ENCODE assay signal across 8 cellular contexts in the genomic region with DNA sequence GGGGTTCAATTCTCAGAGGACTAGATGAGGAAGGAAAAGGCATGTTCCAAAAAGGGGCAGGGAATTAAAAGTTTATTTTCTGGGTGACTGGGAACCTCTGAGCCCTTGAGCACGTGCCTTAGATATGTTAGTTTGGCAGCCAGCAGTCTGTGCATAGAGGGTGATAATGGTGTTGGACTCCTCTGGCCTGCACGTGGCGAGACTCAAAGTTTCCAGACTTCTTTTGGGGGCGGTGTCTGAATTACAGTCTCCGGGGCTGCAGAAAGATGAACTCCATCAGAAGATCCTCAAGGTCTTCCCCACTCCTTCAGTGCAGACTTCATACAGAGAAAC. TPM values are rescaled to one million over a fixed set of nuclear protein-coding genes. Genes with fewer than 3 reads are reported as not detected.
DNase-seq lines count a peak whose midpoint lies in the region; ATAC-seq, FAIRE-seq and TF ChIP-seq lines count a peak whose summit lies in the region.

No MANE protein-coding gene starts in this region.

- H3K4me3 ChIP-seq in CD4-positive, alpha-beta memory T cell (ENCODE audit: low read length in 2 of 2): peak overlapping the region; percentile 61 to 83
- H3K4me3 ChIP-seq in MM.1S (ENCODE audit: low read length) (peak overlapping the region; percentile 71), HepG2 (replicated peaks in 1 of 3; ENCODE audit: insufficient read depth in 1 of 3, low read depth in 2 of 3, low read length in 3 of 3) (peak overlapping the region; percentile 59 to 77 (median 76)), suprapubic skin (peak overlapping the region; percentile 72)

- H3K27ac Mint-ChIP-seq in CD4-positive, alpha-beta memory T cell: peak overlapping the region; percentile 57 to 87 (median 81)
- peak overlapping the region; percentile 15 to 93 (median 65) for H3K27ac Mint-ChIP-seq in brain

- no peak for DNase-seq in CD4-positive, alpha-beta memory T cell
- DNase-seq in MM.1S: peak; percentile 23
- DNase-seq in HepG2 (ENCODE audit: low spot score): no peak
- no peak for DNase-seq in suprapubic skin (ENCODE audit: low spot score in 2 of 2)
- no peak for DNase-seq in NCI-H2196 (lab: John Stamatoyannopoulos, UW; ENCODE audit: unreplicated experiment)
- no peak for DNase-seq in NCI-H128 (lab: John Stamatoyannopoulos, UW; ENCODE audit: unreplicated experiment)
- no peak for DNase-seq in NCI-H345 treated with DMSO at 0.1 percent for 48 hours (lab: John Stamatoyannopoulos, UW; ENCODE audit: unreplicated experiment)

- TF ChIP-seq EP300 in HepG2 (IDR thresholded peaks at IDR 0.05; ENCODE audit: low read depth in 2 of 2, low read length in 2 of 2): no peak
- TF ChIP-seq EP300 in HepG2 (CRISPR knock-in tag; IDR thresholded peaks at IDR 0.05; ENCODE audit: borderline replicate concordance): no peak
- no peak for TF ChIP-seq EP300 in suprapubic skin (IDR thresholded peaks at IDR 0.05)

- H3K9ac ChIP-seq in MM.1S (ENCODE audit: low read length) (peak overlapping the region; percentile 62), HepG2 (ENCODE audit: insufficient read depth, low read depth, low read length) (peak overlapping the region; percentile 71)

- H3K36me3 Mint-ChIP-seq in CD4-positive, alpha-beta memory T cell: no peaks in the 10 kb centered on the region
- peaks cover 4% of the 10 kb centered on the region for H3K36me3 Mint-ChIP-seq in brain

- no peaks in the 10 kb centered on the region for H4K20me1 ChIP-seq in MM.1S (ENCODE audit: insufficient read depth, low read length)
- H4K20me1 ChIP-seq in HepG2 (ENCODE audit: insufficient read depth, low read length): peaks cover 16% of the 10 kb centered on the region; the same call in 1 of the 2 replicates

- POLR2A ChIA-PET in CD4-positive, alpha-beta memory T cell (lab: Charles Lee; ENCODE audit: partially characterized antibody): interaction anchor here (1.3 to 2.4 kb wide), 4 partner anchors 64 to 190 kb away, joined by 3 to 14 read pairs (median 4); a partner anchor contains a TSS
- POLR2A ChIA-PET in HepG2 (lab: Yijun Ruan, JAX): interaction anchor here (0.8 to 2.6 kb wide), 15 partner anchors 9 to 190 kb away, joined by 3 to 22 read pairs (median 6); a partner anchor contains a TSS

- H3K9me2 ChIP-seq in MM.1S (replicated peaks; ENCODE audit: insufficient read depth, low read length): no peaks in the 10 kb centered on the region

- CTCF ChIA-PET in CD4-positive, alpha-beta memory T cell (lab: Charles Lee; ENCODE audit: partially characterized antibody): interaction anchor here (1.0 to 1.8 kb wide), 3 partner anchors 15 to 183 kb away, joined by 3 to 5 read pairs (median 3); no protein-coding TSS in a partner anchor
- CTCF ChIA-PET in HepG2 (lab: Yijun Ruan, JAX; ENCODE audit: low intra/inter-chr PET ratio, low total read pairs): no interaction called here

- peaks cover 34% of the 10 kb centered on the region for H3K79me2 ChIP-seq in MM.1S (ENCODE audit: low read length)
- H3K79me2 ChIP-seq in HepG2 (ENCODE audit: insufficient read depth, low read length): peaks cover 35% of the 10 kb centered on the region

- H3K27ac ChIP-seq in CD4-positive, alpha-beta memory T cell (ENCODE audit: low read depth, low read length): no peak overlapping the region
- H3K27ac ChIP-seq in MM.1S (ENCODE audit: low read length) (no peak overlapping the region), HepG2 (ENCODE audit: extremely low read length, insufficient read depth, low read length) (peak overlapping the region; percentile 82), suprapubic skin (no peak overlapping the region)

- H2AFZ ChIP-seq in MM.1S (ENCODE audit: low read length) (peak overlapping the region; percentile 90), HepG2 (ENCODE audit: low read length) (no peak overlapping the region)

- peak overlapping the region; percentile 94 for H3K4me2 ChIP-seq in MM.1S (ENCODE audit: low read depth, low read length)
- peak overlapping the region; percentile 94 for H3K4me2 ChIP-seq in HepG2 (ENCODE audit: low read depth, low read length)

- no peak for TF ChIP-seq POLR2A in HepG2 (IDR thresholded peaks at IDR 0.05; ENCODE audit: insufficient read depth in 1 of 2, low read depth in 2 of 2, low read length in 2 of 2)
- no peak for TF ChIP-seq POLR2A in suprapubic skin (IDR thresholded peaks at IDR 0.05)

- in situ Hi-C loops in HepG2 (cut with HindIII; ENCODE audit: extremely low pct_ligation_motif_present, low pct_unique_long_range_greater_than_20kb): no loop called here

- peaks cover 5 to 7% of the 10 kb centered on the region in 2 donors for H3K27me3 Mint-ChIP-seq in CD4-positive, alpha-beta memory T cell
- peaks cover 6% of the 10 kb centered on the region for H3K27me3 Mint-ChIP-seq in brain

- no peaks in the 10 kb centered on the region for H3K9me3 Mint-ChIP-seq in CD4-positive, alpha-beta memory T cell
- peaks cover 0 to 2% (median 0%) of the 10 kb centered on the region in 5 experiments for H3K9me3 Mint-ChIP-seq in brain

- peaks cover 15% of the 10 kb centered on the region for H3K4me1 ChIP-seq in CD4-positive, alpha-beta memory T cell (ENCODE audit: insufficient read depth, low read length)
- H3K4me1 ChIP-seq in MM.1S (ENCODE audit: low read length): peaks cover 11% of the 10 kb centered on the region
- H3K4me1 ChIP-seq in HepG2 (ENCODE audit: insufficient read depth, low read length): peaks cover 41% of the 10 kb centered on the region
- H3K4me1 ChIP-seq in suprapubic skin: peaks cover 18% of the 10 kb centered on the region

- no peaks in the 10 kb centered on the region for H3K36me3 ChIP-seq in CD4-positive, alpha-beta memory T cell (ENCODE audit: insufficient read depth, low read length)
- no peaks in the 10 kb centered on the region for H3K36me3 ChIP-seq in MM.1S (replicated peaks; ENCODE audit: insufficient read depth, low read length)
- H3K36me3 ChIP-seq in HepG2 (replicated peaks in 1 of 2; ENCODE audit: control insufficient read depth in 1 of 2, insufficient read depth in 2 of 2, low read length in 2 of 2): no peaks in the 10 kb centered on the region
- H3K36me3 ChIP-seq in suprapubic skin: no peaks in the 10 kb centered on the region

- peak; percentile 41 for ATAC-seq in HepG2

- intact Hi-C loops in CD4-positive, alpha-beta memory T cell (cut with micrococcal nuclease): loop anchor here (2.0 kb wide), 1 partner anchor 964 kb away; a partner anchor contains a TSS
- intact Hi-C loops in HepG2 (cut with micrococcal nuclease; ENCODE audit: unreplicated experiment): loop anchor here (2.0 kb wide), 1 partner anchor 18 kb away; no protein-coding TSS in a partner anchor

- H3K4me3 Mint-ChIP-seq in CD4-positive, alpha-beta memory T cell: peak overlapping the region; percentile 88 to 92 (median 90)
- peak overlapping the region; percentile 82 to 92 (median 90) for H3K4me3 Mint-ChIP-seq in brain

- no peak for TF ChIP-seq RAD21 in HepG2 (CRISPR knock-in tag; IDR thresholded peaks at IDR 0.05)

- TF ChIP-seq CTCF in MM.1S (IDR thresholded peaks at IDR 0.05; ENCODE audit: low read length) (no peak), brain (conservative IDR thresholded peaks at IDR 0.05) (no peak), HepG2 (CRISPR knock-in tag; IDR thresholded peaks at IDR 0.05) (no peak), suprapubic skin (IDR thresholded peaks at IDR 0.05) (no peak)

- BruUV-seq in HepG2 (replicated peaks; lab: Mats Ljungman, UMichigan): TSS peak; percentile 97

- H3F3A ChIP-seq in MM.1S (ENCODE audit: insufficient read depth, low read length): no peaks in the 10 kb centered on the region

- peaks cover 9 to 32% (median 21%) of the 10 kb centered on the region in 4 donors for H3K4me1 Mint-ChIP-seq in CD4-positive, alpha-beta memory T cell
- H3K4me1 Mint-ChIP-seq in brain: peaks cover 39% of the 10 kb centered on the region

- no peaks in the 10 kb centered on the region for H3K27me3 ChIP-seq in CD4-positive, alpha-beta memory T cell (ENCODE audit: insufficient read depth, low read length)
- H3K27me3 ChIP-seq in MM.1S (replicated peaks; ENCODE audit: insufficient read depth, low read length) (no peaks in the 10 kb centered on the region), HepG2 (ENCODE audit: control insufficient read depth in 1 of 2, insufficient read depth in 2 of 2, low read length in 2 of 2) (no peaks in the 10 kb centered on the region; a peak in 1 of 5 replicates), suprapubic skin (no peaks in the 10 kb centered on the region)

- FAIRE-seq in HepG2 (lab: Jason Lieb, UNC): peak; percentile 8

- WGBS in HepG2 (ENCODE audit: low lambda C conversion rate): 0% methylated on average over 3 of the region's 5 CpGs
- WGBS in suprapubic skin: 0% methylated on average over 3 of the region's 5 CpGs

- H3K9me3 ChIP-seq in CD4-positive, alpha-beta memory T cell (ENCODE audit: control insufficient read depth in 1 of 2, low read length in 2 of 2): no peaks in the 10 kb centered on the region
- H3K9me3 ChIP-seq in MM.1S (replicated peaks; ENCODE audit: insufficient read depth, low read length) (no peaks in the 10 kb centered on the region), HepG2 (ENCODE audit: low read length) (no peaks in the 10 kb centered on the region), suprapubic skin (no peaks in the 10 kb centered on the region)

RNA-seq across cellular contexts. Expression of a gene that starts 0.9 kb away (rescaled TPM):
- total RNA-seq in CD4-positive, alpha-beta memory T cell: under 1 TPM; 0.70 to 0.89 TPM
- under 1 TPM in 1 of 2 donors, not detected in 1; 0.11 TPM for polyA plus RNA-seq in CD4-positive, alpha-beta memory T cell
- polyA plus RNA-seq in brain (ENCODE audit: insufficient read depth, low read depth, low replicate concordance): 10.9 TPM
- 17.6 and 36.7 TPM in 2 replicates for total RNA-seq in HepG2 (2016; rRNA removed; fragmentation: Illumina TruSeq; extraction: Trizol)
- 6.8 and 7.3 TPM in 2 replicates for total RNA-seq in HepG2 (2016; cell fraction: cytosol; rRNA removed; fragmentation: Illumina TruSeq; extraction: Trizol; ENCODE audit: low read depth)
- 15.3 and 36.6 TPM in 2 replicates for total RNA-seq in HepG2 (2016; cell fraction: insoluble cytoplasmic fraction; rRNA removed; fragmentation: Illumina TruSeq; extraction: Trizol)
- 18.5 and 19.0 TPM in 2 replicates for total RNA-seq in HepG2 (2016; cell fraction: membrane; rRNA removed; fragmentation: Illumina TruSeq; extraction: Trizol)
- 35.5 and 42.6 TPM in 2 replicates for total RNA-seq in HepG2 (2016; cell fraction: nucleus; rRNA removed; fragmentation: Illumina TruSeq; extraction: Trizol)
- 17.4 and 20.3 TPM in 2 replicates for polyA plus RNA-seq in HepG2 (2011; rRNA removed)
- 12.9 and 24.5 TPM in 2 replicates for polyA plus RNA-seq in HepG2 (2011; cell fraction: cytosol; rRNA removed)
- 30.8 and 41.2 TPM in 2 replicates for polyA plus RNA-seq in HepG2 (2011; cell fraction: nucleus; rRNA removed)
- 19.0 and 20.9 TPM in 2 replicates for polyA plus RNA-seq in HepG2 (2012)
- polyA plus RNA-seq in HepG2 (2016; cell fraction: cytosol; fragmentation: Illumina TruSeq; extraction: Trizol; ENCODE audit: low read depth): 3.0 and 3.4 TPM in 2 replicates
- 14.9 and 16.9 TPM in 2 replicates for polyA plus RNA-seq in HepG2 (2016; cell fraction: insoluble cytoplasmic fraction; fragmentation: Illumina TruSeq; extraction: Trizol; ENCODE audit: low read depth)
- 7.9 and 8.5 TPM in 2 replicates for polyA plus RNA-seq in HepG2 (2016; cell fraction: membrane; fragmentation: Illumina TruSeq; extraction: Trizol; ENCODE audit: low read depth)
- 54.3 and 62.4 TPM in 2 replicates for polyA plus RNA-seq in HepG2 (2016; cell fraction: nucleus; fragmentation: Illumina TruSeq; extraction: Trizol; ENCODE audit: insufficient read depth, low read depth)
- polyA minus RNA-seq in HepG2 (2011; rRNA and poly(A)+ RNA removed; ENCODE audit: low replicate concordance): 2.0 and 68.2 TPM in 2 replicates
- polyA minus RNA-seq in HepG2 (2011; cell fraction: cytosol; rRNA and poly(A)+ RNA removed): 28.7 and 38.5 TPM in 2 replicates
- polyA minus RNA-seq in HepG2 (2011; cell fraction: nucleus; rRNA and poly(A)+ RNA removed): 19.8 and 22.1 TPM in 2 replicates
- 10 to 100 TPM; 13.3 to 20.7 (median 18.4) TPM for total RNA-seq in suprapubic skin

Comparison
In these comparisons a context has a peak if more than half of its experiments do, and no peak if none do; other contexts are left out.
1. RNA of a gene that starts 0.9 kb away (total RNA-seq): 6.8 to 42.6 TPM in HepG2 and 13.3 to 20.7 TPM in suprapubic skin; 0.70 to 0.89 TPM in CD4-positive, alpha-beta memory T cell; every median in the first group is over 4 times any median in the second.
2. Peak in every context shown above with its lines, with median percentiles within 50 percentile points of each other: H3K4me3 ChIP-seq.